In genomic region chr4:156201050-156201449, GRCh38 we compare ENCODE assay signal across 15 cellular contexts.
DNase-seq lines count a peak whose midpoint lies in the region; ATAC-seq and TF ChIP-seq lines count a peak whose summit lies in the region.
"Had no signal": no experiment of that assay in that cellular context is flagged by ENCODE, and none has a peak within 500 bp of the region (broad histone marks: within the 10 kb centered on the region; RNA-seq: fewer than 3 reads in every experiment).

No MANE protein-coding gene starts in this region.

- H2BK5ac ChIP-seq in mesendoderm (ENCODE audit: low read length), result no peak overlapping the region

- H3K9ac ChIP-seq in mesendoderm (ENCODE audit: low read length), result no peak overlapping the region
- H3K9ac ChIP-seq: BLaER1 had no signal

- no peaks in the 10 kb centered on the region for H3K27me3 Mint-ChIP-seq in natural killer cell (ENCODE audit: low read depth in 2 of 2)

- no peak overlapping the region for H3K56ac ChIP-seq in mesendoderm (ENCODE audit: low read length)

- H2AK5ac ChIP-seq in mesendoderm (ENCODE audit: low read length), result no peak overlapping the region

- ATAC-seq in GM18858 (IDR thresholded peaks at IDR 0.05; ENCODE audit: unreplicated experiment), result peak; percentile 99
- ATAC-seq in GM21390 (IDR thresholded peaks at IDR 0.05; ENCODE audit: unreplicated experiment), result peak; percentile 95
- ATAC-seq in HG02970 (IDR thresholded peaks at IDR 0.05; ENCODE audit: low FRiP score, unreplicated experiment), result peak; percentile 97
- peak; percentile 96 for ATAC-seq in HG03558 (IDR thresholded peaks at IDR 0.05; ENCODE audit: extremely low read depth, unreplicated experiment)
- ATAC-seq in natural killer cell, result no peak
- ATAC-seq: heart right ventricle had no signal

- no peak overlapping the region for H3K4me2 ChIP-seq in mesendoderm (ENCODE audit: low read length)
- H3K4me2 ChIP-seq: BLaER1 had no signal

- TF ChIP-seq CTCF in brain microvascular endothelial cell (IDR thresholded peaks at IDR 0.05; ENCODE audit: low read depth, low read length, missing control alignments) (no peak), natural killer cell (IDR thresholded peaks at IDR 0.05) (no peak)

- DNase-seq in NCI-H446 (lab: John Stamatoyannopoulos, UW) (no peak), mesendoderm (no peak), brain microvascular endothelial cell (no peak), natural killer cell (no peak)
- DNase-seq: HCEC 1CT, heart right ventricle, NCI-H345, SHP77 treated with DMSO at 0.1 percent for 48 hours had no signal

- no peaks in the 10 kb centered on the region for H3K4me1 Mint-ChIP-seq in natural killer cell
- H3K4me1 Mint-ChIP-seq: neural crest cell had no signal

- no peaks in the 10 kb centered on the region for H3K36me3 Mint-ChIP-seq in natural killer cell

- no peak overlapping the region for H3K27ac ChIP-seq in mesendoderm (ENCODE audit: low read depth, low read length)
- no peak overlapping the region for H3K27ac ChIP-seq in brain microvascular endothelial cell
- H3K27ac ChIP-seq: BLaER1, heart right ventricle, VCaP had no signal

- intact Hi-C loops in natural killer cell (cut with micrococcal nuclease), result no loop called here

- no peak overlapping the region for H4K5ac ChIP-seq in mesendoderm (ENCODE audit: low read length)

- no peak overlapping the region for H2BK120ac ChIP-seq in mesendoderm (ENCODE audit: low read depth, low read length)

- no peak overlapping the region for H3K4me3 ChIP-seq in mesendoderm (ENCODE audit: low read length)
- H3K4me3 ChIP-seq in brain microvascular endothelial cell (ENCODE audit: low read depth, low read length), result no peak overlapping the region
- H3K4me3 ChIP-seq: BLaER1, heart right ventricle had no signal

- H3K9me3 Mint-ChIP-seq in natural killer cell, result peaks cover 10% of the 10 kb centered on the region in 2 donors
- H3K9me3 Mint-ChIP-seq: neural crest cell had no signal

- H3K79me1 ChIP-seq in mesendoderm (ENCODE audit: low read length), result no peaks in the 10 kb centered on the region

- H3K4ac ChIP-seq in mesendoderm (ENCODE audit: low read depth, low read length), result no peak overlapping the region

- H3K27ac Mint-ChIP-seq in natural killer cell, result no peak overlapping the region

- in situ Hi-C loops in brain microvascular endothelial cell (cut with HindIII; ENCODE audit: low pct_ligation_motif_present, low sequenced_read_pairs), result no loop called here

- H3K79me2 ChIP-seq in mesendoderm (ENCODE audit: control insufficient read depth, insufficient read depth, low read length), result no peaks in the 10 kb centered on the region

- no peak overlapping the region for H3K23ac ChIP-seq in mesendoderm (ENCODE audit: low read length)

- H3K36me3 ChIP-seq in mesendoderm (ENCODE audit: control insufficient read depth, insufficient read depth, low read length), result no peaks in the 10 kb centered on the region
- no peaks in the 10 kb centered on the region for H3K36me3 ChIP-seq in brain microvascular endothelial cell (replicated peaks)
- H3K36me3 ChIP-seq: BLaER1, heart right ventricle had no signal

- no peak overlapping the region for H3K4me3 Mint-ChIP-seq in natural killer cell
- H3K4me3 Mint-ChIP-seq: neural crest cell had no signal

- no peak overlapping the region for H4K8ac ChIP-seq in mesendoderm (ENCODE audit: low read depth, low read length)

- no peaks in the 10 kb centered on the region for H3K27me3 ChIP-seq in mesendoderm (ENCODE audit: insufficient read depth, low read length, poor library complexity)
- H3K27me3 ChIP-seq in brain microvascular endothelial cell (replicated peaks), result no peaks in the 10 kb centered on the region
- H3K27me3 ChIP-seq: BLaER1, heart right ventricle had no signal

- H2BK15ac ChIP-seq in mesendoderm (replicated peaks; ENCODE audit: low read depth), result no peak overlapping the region

- no peak overlapping the region for H3K18ac ChIP-seq in mesendoderm (ENCODE audit: low read length)

- no peaks in the 10 kb centered on the region for H3K4me1 ChIP-seq in mesendoderm (ENCODE audit: control insufficient read depth, low read depth, low read length)
- H3K4me1 ChIP-seq: BLaER1, heart right ventricle had no signal

Comparison
In these comparisons a context has a peak if more than half of its experiments do, and no peak if none do; other contexts are left out.
1. ATAC-seq: peak in GM18858 (single experiment), GM21390 (single experiment), HG02970 (single experiment) and HG03558 (single experiment); none in natural killer cell (0 of 3).